ENCODE assay signal across 9 cellular contexts in genomic region chr1:89692601-89693503, GRCh38. TPM values are rescaled to one million over a fixed set of nuclear protein-coding genes. Genes with fewer than 3 reads are reported as not detected.
DNase-seq lines count a peak whose midpoint lies in the region; ATAC-seq lines count a peak whose summit lies in the region.
"Had no signal": no experiment of that assay in that cellular context is flagged by ENCODE, and none has a peak within 500 bp of the region (broad histone marks: within the 10 kb centered on the region; RNA-seq: fewer than 3 reads in every experiment).

No MANE protein-coding gene starts in this region.

- no peaks in the 10 kb centered on the region for H3K9me3 Mint-ChIP-seq in activated naive CD4-positive, alpha-beta T cell treated with anti-CD3 and anti-CD28 coated beads, Interleukin-2, amount 50 U/mL, for 24 hours
- no peaks in the 10 kb centered on the region for H3K9me3 Mint-ChIP-seq in activated naive CD8-positive, alpha-beta T cell (ENCODE audit: low read depth)

- no peak overlapping the region for H3K27ac ChIP-seq in neuronal stem cell (replicated peaks; ENCODE audit: low read length)
- H3K27ac ChIP-seq in SJCRH30 = no peak overlapping the region
- H3K27ac ChIP-seq: C4-2B had no signal

- peak overlapping the region; percentile 36 for H2AFZ ChIP-seq in neuronal stem cell (ENCODE audit: low read length)

- no CpG with 5 or more reads among the region's 4 CpGs for WGBS in neuronal stem cell (ENCODE audit: extremely low coverage in 2 of 2, insufficient read length in 2 of 2, insufficient replicate concordance in 1 of 2), 2 donors

- H3K36me3 ChIP-seq in neuronal stem cell (replicated peaks in 1 of 2; ENCODE audit: control insufficient read depth in 2 of 2, insufficient read depth in 2 of 2, low read length in 2 of 2) = no peaks in the 10 kb centered on the region
- H3K36me3 ChIP-seq in SJCRH30 = no peaks in the 10 kb centered on the region

- no peak overlapping the region for H2BK120ac ChIP-seq in neuronal stem cell (ENCODE audit: low read depth, low read length)

- no peak overlapping the region for H3K18ac ChIP-seq in neuronal stem cell (ENCODE audit: low read length)

- H3K36me3 Mint-ChIP-seq in activated naive CD4-positive, alpha-beta T cell treated with anti-CD3 and anti-CD28 coated beads, Interleukin-2, amount 50 U/mL, for 24 hours = peaks cover 46% of the 10 kb centered on the region
- H3K36me3 Mint-ChIP-seq in activated naive CD8-positive, alpha-beta T cell = peaks cover 39% of the 10 kb centered on the region

- no peak overlapping the region for H3K9ac ChIP-seq in neuronal stem cell (ENCODE audit: low read depth, low read length, poor library complexity)

- peak overlapping the region; percentile 19 for H3K4me3 Mint-ChIP-seq in activated naive CD4-positive, alpha-beta T cell treated with anti-CD3 and anti-CD28 coated beads, Interleukin-2, amount 50 U/mL, for 24 hours
- peak overlapping the region; percentile 21 for H3K4me3 Mint-ChIP-seq in activated naive CD8-positive, alpha-beta T cell

- peak overlapping the region; percentile 91 for H3K27ac Mint-ChIP-seq in activated naive CD4-positive, alpha-beta T cell treated with anti-CD3 and anti-CD28 coated beads, Interleukin-2, amount 50 U/mL, for 24 hours
- H3K27ac Mint-ChIP-seq in activated naive CD8-positive, alpha-beta T cell = peak overlapping the region; percentile 83

- H4K91ac ChIP-seq in neuronal stem cell (ENCODE audit: low read depth, low read length, poor library complexity) = no peak overlapping the region

- no peak for DNase-seq in activated naive CD4-positive, alpha-beta T cell treated with Interleukin-2 at 50 U/mL for 16 hours
- DNase-seq in neuronal stem cell (ENCODE audit: low spot score) = no peak
- DNase-seq in NCI-H2227 (lab: John Stamatoyannopoulos, UW; ENCODE audit: unreplicated experiment) = no peak
- no peak for DNase-seq in GM19240 (ENCODE audit: insufficient read length, low spot score)
- no peak for DNase-seq in SJCRH30

- H3K4me1 ChIP-seq in neuronal stem cell (ENCODE audit: control insufficient read depth in 2 of 2, insufficient read depth in 1 of 2, low read depth in 1 of 2, low read length in 2 of 2) (peaks cover 0 to 6% of the 10 kb centered on the region in 2 donors), SJCRH30 (no peaks in the 10 kb centered on the region)

- no peak overlapping the region for H2BK5ac ChIP-seq in neuronal stem cell (ENCODE audit: low read length)

- H3K27me3 Mint-ChIP-seq in activated naive CD4-positive, alpha-beta T cell treated with anti-CD3 and anti-CD28 coated beads, Interleukin-2, amount 50 U/mL, for 24 hours = no peaks in the 10 kb centered on the region
- H3K27me3 Mint-ChIP-seq in activated naive CD8-positive, alpha-beta T cell = no peaks in the 10 kb centered on the region

- H2AK5ac ChIP-seq in neuronal stem cell (ENCODE audit: low read depth, low read length) = no peak overlapping the region

- no peak overlapping the region for H4K8ac ChIP-seq in neuronal stem cell (ENCODE audit: low read depth, low read length)

- no peak overlapping the region for H3K4me2 ChIP-seq in neuronal stem cell (ENCODE audit: insufficient read depth, low read length, poor library complexity, severe bottlenecking)

- H3K14ac ChIP-seq in neuronal stem cell (ENCODE audit: low read length) = no peak overlapping the region

- H3K79me1 ChIP-seq in neuronal stem cell (ENCODE audit: low read depth, low read length) = no peaks in the 10 kb centered on the region

- H2BK12ac ChIP-seq in neuronal stem cell (ENCODE audit: low read length) = no peak overlapping the region

- H3K23ac ChIP-seq in neuronal stem cell (ENCODE audit: low read depth, low read length, poor library complexity) = no peak overlapping the region

- H3K27me3 ChIP-seq in neuronal stem cell (ENCODE audit: control insufficient read depth in 3 of 3, insufficient read depth in 3 of 3, low read depth in 1 of 3, low read length in 3 of 3) = no peaks in the 10 kb centered on the region
- H3K27me3 ChIP-seq in SJCRH30 = no peaks in the 10 kb centered on the region

- no peak overlapping the region for H2BK15ac ChIP-seq in neuronal stem cell (ENCODE audit: low read length)

- H3K4me3 ChIP-seq in neuronal stem cell (ENCODE audit: low read length in 2 of 2) = no peak overlapping the region
- H3K4me3 ChIP-seq in SJCRH30 = no peak overlapping the region

- no peak overlapping the region for H3K4ac ChIP-seq in neuronal stem cell (ENCODE audit: low read length)

- H3K4me1 Mint-ChIP-seq in activated naive CD4-positive, alpha-beta T cell treated with anti-CD3 and anti-CD28 coated beads, Interleukin-2, amount 50 U/mL, for 24 hours = peaks cover 98% of the 10 kb centered on the region
- H3K4me1 Mint-ChIP-seq in activated naive CD8-positive, alpha-beta T cell (ENCODE audit: low read depth) = peaks cover 88% of the 10 kb centered on the region

- ATAC-seq in HG03520 (IDR thresholded peaks at IDR 0.05; ENCODE audit: unreplicated experiment) = peak; percentile 56

- H3K9me3 ChIP-seq in neuronal stem cell (replicated peaks in 1 of 2; ENCODE audit: control insufficient read depth in 2 of 2, insufficient read depth in 1 of 2, low read depth in 1 of 2, low read length in 2 of 2) = no peaks in the 10 kb centered on the region
- no peaks in the 10 kb centered on the region for H3K9me3 ChIP-seq in SJCRH30 (replicated peaks)

RNA-seq across cellular contexts. Expression of gene LRRC8C, which starts 59.9 kb away (rescaled TPM):
- 4.1 TPM for polyA plus RNA-seq in neuronal stem cell (2013, experiment 1 of 2)
- 4.5 TPM for polyA plus RNA-seq in neuronal stem cell (2013, experiment 2 of 2)
- 3.4 and 3.6 TPM in 2 replicates for total RNA-seq in SJCRH30 (2014; rRNA removed; shearing (Covaris generic))
